Comparison of ENCODE assay signal across 24 cellular contexts in genomic region chr18:46722051-46722450, GRCh38. TPM values are rescaled to one million over a fixed set of nuclear protein-coding genes. Genes with fewer than 3 reads are reported as not detected.
A peak's percentile ranks its signal among the peaks of the same experiment; 100 is the strongest.
DNase-seq lines count a peak whose midpoint lies in the region; ATAC-seq and TF ChIP-seq lines count a peak whose summit lies in the region.
"Had no signal": no experiment of that assay in that cellular context is flagged by ENCODE, and none has a peak within 500 bp of the region (broad histone marks: within the 10 kb centered on the region; RNA-seq: fewer than 3 reads in every experiment).

No MANE protein-coding gene starts in this region.

- H3K4me1 ChIP-seq in right atrium auricular region = peaks cover 0 to 15% of the 10 kb centered on the region in 2 donors
- H3K4me1 ChIP-seq in left ventricle myocardium inferior = peaks cover 22% of the 10 kb centered on the region
- H3K4me1 ChIP-seq: Caco-2 had no signal

- H3K9me3 ChIP-seq in right atrium auricular region (no peaks in the 10 kb centered on the region), left ventricle myocardium inferior (replicated peaks) (no peaks in the 10 kb centered on the region)
- H3K9me3 ChIP-seq: Caco-2 had no signal

- no peaks in the 10 kb centered on the region for H3K9me3 Mint-ChIP-seq in stimulated activated effector memory CD8-positive, alpha-beta T cell treated with anti-CD3 and anti-CD28 coated beads, Interleukin-12 subunit alpha, Interleukin-12 subunit beta, amount 100 ng/mL, for 72 hours
- H3K9me3 Mint-ChIP-seq: CD4-positive, alpha-beta T cell; CD8-positive, alpha-beta T cell had no signal

- H3K27ac Mint-ChIP-seq in stimulated activated effector memory CD8-positive, alpha-beta T cell treated with anti-CD3 and anti-CD28 coated beads, Interleukin-12 subunit alpha, Interleukin-12 subunit beta, amount 100 ng/mL, for 72 hours = no peak overlapping the region
- H3K27ac Mint-ChIP-seq: B cell; CD4-positive, alpha-beta T cell; CD8-positive, alpha-beta T cell had no signal

- H3K27me3 ChIP-seq in right atrium auricular region = no peaks in the 10 kb centered on the region
- no peaks in the 10 kb centered on the region for H3K27me3 ChIP-seq in left ventricle myocardium inferior (ENCODE audit: low read depth)
- H3K27me3 ChIP-seq: BLaER1 treated with 17β-estradiol and CSF1 and Interleukin-3, amounts not matched to agents 10 nM and 100 nM had no signal

- no peak for TF ChIP-seq CTCF in right atrium auricular region (IDR thresholded peaks at IDR 0.05)
- TF ChIP-seq CTCF in left ventricle myocardium inferior (IDR thresholded peaks at IDR 0.05; ENCODE audit: borderline replicate concordance) = no peak

- DNase-seq in right atrium auricular region (ENCODE audit: low spot score) = peak; percentile 28
- no peak for DNase-seq in left ventricle myocardium inferior
- DNase-seq in ecto neural progenitor cell (ENCODE audit: low spot score) = peak; percentile 24
- DNase-seq in mesenteric fat pad (ENCODE audit: low spot score) = peak; percentile 64
- DNase-seq in stimulated activated effector memory CD8-positive, alpha-beta T cell treated with anti-CD3 and anti-CD28 coated beads, Interleukin-12 subunit alpha, Interleukin-12 subunit beta, amount 100 ng/mL, for 72 hours (ENCODE audit: low spot score in 2 of 2) = no peak
- DNase-seq in DMS153 (lab: John Stamatoyannopoulos, UW) = no peak
- DNase-seq: 8988T; AML-193; Caco-2; Calu3; CD4-positive, alpha-beta T cell; DMS53; DMS79; DND-41; EL; GDM1 had no signal

- no peaks in the 10 kb centered on the region for H3K36me3 Mint-ChIP-seq in stimulated activated effector memory CD8-positive, alpha-beta T cell treated with anti-CD3 and anti-CD28 coated beads, Interleukin-12 subunit alpha, Interleukin-12 subunit beta, amount 100 ng/mL, for 72 hours
- H3K36me3 Mint-ChIP-seq: CD8-positive, alpha-beta T cell had no signal

- peak; percentile 7 for ATAC-seq in stimulated activated effector memory CD8-positive, alpha-beta T cell treated with anti-CD3 and anti-CD28 coated beads, Interleukin-12 subunit alpha, Interleukin-12 subunit beta, amount 100 ng/mL, for 72 hours
- ATAC-seq in GM19452 (IDR thresholded peaks at IDR 0.05; ENCODE audit: unreplicated experiment) (no peak), HG02852 (IDR thresholded peaks at IDR 0.05; ENCODE audit: unreplicated experiment) (no peak)
- ATAC-seq: CD8-positive, alpha-beta T cell; GM12878 had no signal

- no peaks in the 10 kb centered on the region for H3K36me3 ChIP-seq in right atrium auricular region
- H3K36me3 ChIP-seq in left ventricle myocardium inferior = no peaks in the 10 kb centered on the region
- H3K36me3 ChIP-seq: BLaER1 treated with 17β-estradiol and CSF1 and Interleukin-3, amounts not matched to agents 10 nM and 100 nM had no signal

- H3K4me3 ChIP-seq in right atrium auricular region (no peak overlapping the region), left ventricle myocardium inferior (no peak overlapping the region)
- H3K4me3 ChIP-seq: BLaER1 treated with 17β-estradiol and CSF1 and Interleukin-3, amounts not matched to agents 10 nM and 100 nM; GM12878 had no signal

- intact Hi-C loops in left ventricle myocardium inferior (cut with micrococcal nuclease) = no loop called here

- no peak overlapping the region for H3K4me3 Mint-ChIP-seq in stimulated activated effector memory CD8-positive, alpha-beta T cell treated with anti-CD3 and anti-CD28 coated beads, Interleukin-12 subunit alpha, Interleukin-12 subunit beta, amount 100 ng/mL, for 72 hours
- H3K4me3 Mint-ChIP-seq: B cell; CD4-positive, alpha-beta T cell; CD8-positive, alpha-beta T cell had no signal

- no peaks in the 10 kb centered on the region for H3K4me1 Mint-ChIP-seq in stimulated activated effector memory CD8-positive, alpha-beta T cell treated with anti-CD3 and anti-CD28 coated beads, Interleukin-12 subunit alpha, Interleukin-12 subunit beta, amount 100 ng/mL, for 72 hours
- H3K4me1 Mint-ChIP-seq: B cell had no signal

- H3K27ac ChIP-seq in right atrium auricular region (no peak overlapping the region), left ventricle myocardium inferior (replicated peaks) (no peak overlapping the region)
- H3K27ac ChIP-seq: BLaER1 treated with 17β-estradiol and CSF1 and Interleukin-3, amounts not matched to agents 10 nM and 100 nM; C4-2B had no signal

RNA-seq across cellular contexts. Expression of gene ST8SIA5, which starts 34.8 kb away (rescaled TPM):
- total RNA-seq in right atrium auricular region = 1 to 10 TPM; 5.9 to 6.7 TPM
- total RNA-seq in left ventricle myocardium inferior = 6.2 TPM
- 1.5 TPM for total RNA-seq in mesenteric fat pad
- total RNA-seq: B cell; Caco-2; Calu3; CD8-positive, alpha-beta T cell; G401 had no signal

Comparison
In these comparisons a context has a peak if more than half of its experiments do, and no peak if none do; other contexts are left out.
1. DNase-seq: peak in right atrium auricular region (single experiment), ecto neural progenitor cell (single experiment) and mesenteric fat pad (single experiment); none in left ventricle myocardium inferior (single experiment), stimulated activated effector memory CD8-positive, alpha-beta T cell treated with anti-CD3 and anti-CD28 coated beads, Interleukin-12 subunit alpha, Interleukin-12 subunit beta, amount 100 ng/mL, for 72 hours (0 of 2) and DMS153 (single experiment).